ENCODE assay signal across 1 cellular context in the genomic region with DNA sequence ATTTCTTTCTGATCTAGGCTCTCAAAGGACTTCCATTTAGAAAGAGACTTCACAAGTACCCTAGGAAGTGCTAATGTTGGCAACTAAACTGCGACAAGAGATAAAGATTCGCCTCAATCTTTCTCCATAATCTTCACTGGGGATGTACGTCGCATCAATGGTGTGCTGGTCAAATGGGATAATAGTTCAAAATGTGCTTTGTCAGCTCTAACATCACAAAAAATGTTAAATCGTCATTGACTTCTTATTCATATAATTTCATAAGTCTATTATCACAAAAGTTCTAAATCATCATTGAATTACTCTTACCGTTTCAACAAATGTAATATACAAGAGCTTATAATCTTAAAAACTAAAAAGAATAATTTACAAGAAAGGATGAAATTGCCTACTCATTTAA.
TF ChIP-seq lines count a peak whose summit lies in the region.

No MANE protein-coding gene starts in this region.

TF ChIP-seq in SK-N-SH treated with all-trans-retinoic acid at 6 μM for 48 hours, 23 proteins besides CTCF, POLR2A, EP300 and RAD21 (continued from another document):
- TF ChIP-seq, protein P1, sequence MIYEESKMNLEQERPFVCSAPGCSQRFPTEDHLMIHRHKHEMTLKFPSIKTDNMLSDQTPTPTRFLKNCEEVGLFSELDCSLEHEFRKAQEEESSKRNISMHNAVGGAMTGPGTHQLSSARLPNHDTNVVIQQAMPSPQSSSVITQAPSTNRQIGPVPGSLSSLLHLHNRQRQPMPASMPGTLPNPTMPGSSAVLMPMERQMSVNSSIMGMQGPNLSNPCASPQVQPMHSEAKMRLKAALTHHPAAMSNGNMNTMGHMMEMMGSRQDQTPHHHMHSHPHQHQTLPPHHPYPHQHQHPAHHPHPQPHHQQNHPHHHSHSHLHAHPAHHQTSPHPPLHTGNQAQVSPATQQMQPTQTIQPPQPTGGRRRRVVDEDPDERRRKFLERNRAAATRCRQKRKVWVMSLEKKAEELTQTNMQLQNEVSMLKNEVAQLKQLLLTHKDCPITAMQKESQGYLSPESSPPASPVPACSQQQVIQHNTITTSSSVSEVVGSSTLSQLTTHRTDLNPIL (CRISPR knock-in tag; IDR thresholded peaks at IDR 0.05; ENCODE audit: low read depth) = no peak
- TF ChIP-seq PPARA (CRISPR knock-in tag; IDR thresholded peaks at IDR 0.05; ENCODE audit: borderline replicate concordance) = no peak
- TF ChIP-seq ZC3H10 (CRISPR knock-in tag; IDR thresholded peaks at IDR 0.05) = no peak
- TF ChIP-seq BACH2 (CRISPR knock-in tag; IDR thresholded peaks at IDR 0.05; ENCODE audit: borderline replicate concordance) = no peak
- no peak for TF ChIP-seq ZNF565 (CRISPR knock-in tag; conservative IDR thresholded peaks at IDR 0.05; ENCODE audit: low read depth)
- TF ChIP-seq ARNTL (CRISPR knock-in tag; IDR thresholded peaks at IDR 0.05; ENCODE audit: borderline replicate concordance, low read depth) = no peak
- TF ChIP-seq OSR1 (CRISPR knock-in tag; IDR thresholded peaks at IDR 0.05) = no peak
- no peak for TF ChIP-seq ISL1 (CRISPR knock-in tag; IDR thresholded peaks at IDR 0.05)
- TF ChIP-seq ZNF8 (CRISPR knock-in tag; IDR thresholded peaks at IDR 0.05) = no peak
- TF ChIP-seq GLIS3 (CRISPR knock-in tag; IDR thresholded peaks at IDR 0.05) = no peak
- TF ChIP-seq, protein P2, sequence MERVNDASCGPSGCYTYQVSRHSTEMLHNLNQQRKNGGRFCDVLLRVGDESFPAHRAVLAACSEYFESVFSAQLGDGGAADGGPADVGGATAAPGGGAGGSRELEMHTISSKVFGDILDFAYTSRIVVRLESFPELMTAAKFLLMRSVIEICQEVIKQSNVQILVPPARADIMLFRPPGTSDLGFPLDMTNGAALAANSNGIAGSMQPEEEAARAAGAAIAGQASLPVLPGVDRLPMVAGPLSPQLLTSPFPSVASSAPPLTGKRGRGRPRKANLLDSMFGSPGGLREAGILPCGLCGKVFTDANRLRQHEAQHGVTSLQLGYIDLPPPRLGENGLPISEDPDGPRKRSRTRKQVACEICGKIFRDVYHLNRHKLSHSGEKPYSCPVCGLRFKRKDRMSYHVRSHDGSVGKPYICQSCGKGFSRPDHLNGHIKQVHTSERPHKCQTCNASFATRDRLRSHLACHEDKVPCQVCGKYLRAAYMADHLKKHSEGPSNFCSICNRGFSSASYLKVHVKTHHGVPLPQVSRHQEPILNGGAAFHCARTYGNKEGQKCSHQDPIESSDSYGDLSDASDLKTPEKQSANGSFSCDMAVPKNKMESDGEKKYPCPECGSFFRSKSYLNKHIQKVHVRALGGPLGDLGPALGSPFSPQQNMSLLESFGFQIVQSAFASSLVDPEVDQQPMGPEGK (CRISPR knock-in tag; IDR thresholded peaks at IDR 0.05; ENCODE audit: borderline replicate concordance) = no peak
- TF ChIP-seq, protein P3, sequence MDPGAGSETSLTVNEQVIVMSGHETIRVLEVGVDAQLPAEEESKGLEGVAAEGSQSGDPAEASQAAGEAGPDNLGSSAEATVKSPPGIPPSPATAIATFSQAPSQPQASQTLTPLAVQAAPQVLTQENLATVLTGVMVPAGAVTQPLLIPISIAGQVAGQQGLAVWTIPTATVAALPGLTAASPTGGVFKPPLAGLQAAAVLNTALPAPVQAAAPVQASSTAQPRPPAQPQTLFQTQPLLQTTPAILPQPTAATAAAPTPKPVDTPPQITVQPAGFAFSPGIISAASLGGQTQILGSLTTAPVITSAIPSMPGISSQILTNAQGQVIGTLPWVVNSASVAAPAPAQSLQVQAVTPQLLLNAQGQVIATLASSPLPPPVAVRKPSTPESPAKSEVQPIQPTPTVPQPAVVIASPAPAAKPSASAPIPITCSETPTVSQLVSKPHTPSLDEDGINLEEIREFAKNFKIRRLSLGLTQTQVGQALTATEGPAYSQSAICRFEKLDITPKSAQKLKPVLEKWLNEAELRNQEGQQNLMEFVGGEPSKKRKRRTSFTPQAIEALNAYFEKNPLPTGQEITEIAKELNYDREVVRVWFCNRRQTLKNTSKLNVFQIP (CRISPR knock-in tag; IDR thresholded peaks at IDR 0.05; ENCODE audit: borderline replicate concordance, low read depth) = no peak
- no peak for TF ChIP-seq ZNF70 (CRISPR knock-in tag; IDR thresholded peaks at IDR 0.05)
- TF ChIP-seq TCF4 (CRISPR knock-in tag; IDR thresholded peaks at IDR 0.05; ENCODE audit: borderline replicate concordance) = no peak
